In the genomic region with DNA sequence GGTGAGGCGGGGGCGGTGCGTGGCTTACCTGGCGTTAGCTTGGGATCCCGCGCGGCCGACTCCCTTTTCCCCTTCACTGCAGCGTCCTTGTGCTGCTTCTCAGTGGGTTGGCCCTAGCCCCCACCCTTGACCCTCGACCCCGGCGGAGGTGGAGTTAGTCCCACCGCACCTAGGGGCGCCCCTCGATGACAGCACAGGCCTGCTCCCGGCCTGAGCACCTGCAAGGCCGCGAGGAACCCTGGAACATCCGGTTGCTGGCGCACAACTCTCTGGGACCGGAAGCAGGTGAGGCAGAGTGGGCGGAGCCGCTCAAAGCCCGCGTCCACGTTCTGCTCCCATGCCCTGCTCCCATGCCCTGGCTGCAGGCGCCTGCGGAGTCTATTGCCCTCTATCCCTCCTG, we compare ENCODE assay signal across 20 cellular contexts.
DNase-seq lines count a peak whose midpoint lies in the region; ATAC-seq and TF ChIP-seq lines count a peak whose summit lies in the region.
"Had no signal": no experiment of that assay in that cellular context is flagged by ENCODE, and none has a peak within 500 bp of the region (broad histone marks: within the 10 kb centered on the region; RNA-seq: fewer than 3 reads in every experiment).

No MANE protein-coding gene starts in this region.

- H3K27ac Mint-ChIP-seq in activated T-helper 17 cell treated with anti-CD3 and anti-CD28 coated beads, Interleukin-2, amount 50 U/mL, for 72 hours = no peak overlapping the region
- H3K27ac Mint-ChIP-seq: CD4-positive, CD25-positive, alpha-beta regulatory T cell had no signal

- peak overlapping the region; percentile 57 for H3K4me3 Mint-ChIP-seq in activated T-helper 17 cell treated with anti-CD3 and anti-CD28 coated beads, Interleukin-2, amount 50 U/mL, for 72 hours
- H3K4me3 Mint-ChIP-seq: neural crest cell had no signal

- intact Hi-C loops in sciatic nerve (cut with DNase I) = no loop called here
- intact Hi-C loops in sigmoid colon (cut with DNase I) = no loop called here

- H3K4me3 ChIP-seq in MG63 (no peak overlapping the region), sigmoid colon (no peak overlapping the region)

- H3K4me1 Mint-ChIP-seq in activated T-helper 17 cell treated with anti-CD3 and anti-CD28 coated beads, Interleukin-2, amount 50 U/mL, for 72 hours = peaks cover 5% of the 10 kb centered on the region

- H3K27me3 ChIP-seq in MG63 (no peaks in the 10 kb centered on the region), sigmoid colon (no peaks in the 10 kb centered on the region)

- TF ChIP-seq EP300 in sigmoid colon (IDR thresholded peaks at IDR 0.05) = no peak

- peaks cover 4% of the 10 kb centered on the region for H3K9me3 Mint-ChIP-seq in activated T-helper 17 cell treated with anti-CD3 and anti-CD28 coated beads, Interleukin-2, amount 50 U/mL, for 72 hours

- 84 to 95% methylated on average over 28 of the region's 28 CpGs for WGBS in sigmoid colon, 2 donors

- TF ChIP-seq POLR2A in sigmoid colon (IDR thresholded peaks at IDR 0.05) = no peak

- peaks cover 0 to 14% (median 10%) of the 10 kb centered on the region in 4 donors for H3K4me1 ChIP-seq in sigmoid colon

- DNase-seq in activated CD4-positive, alpha-beta T cell treated with anti-CD3 and anti-CD28 coated beads for 48 hours = peak; percentile 24
- DNase-seq in activated CD4-positive, alpha-beta T cell treated with anti-CD3 and anti-CD28 coated beads, Interleukin-2, amount 50 U/mL, for 1 hour = no peak
- DNase-seq in sciatic nerve (ENCODE audit: low spot score) (no peak), germinal center (ENCODE audit: low spot score) (no peak), MG63 (no peak), sigmoid colon (no peak)
- DNase-seq: activated CD4-positive, CD25-positive, alpha-beta regulatory T cell; amniotic stem cell; central memory CD4-positive, alpha-beta T cell; kidney; NCI-H187; NCI-H446; stimulated activated CD4-positive, alpha-beta T cell treated with anti-CD3 and anti-CD28 coated beads, Interleukin-12 subunit alpha, Interleukin-12 subunit beta, amount 100 ng/mL, for 4 hours; SW 1271 had no signal

- no peak for TF ChIP-seq CTCF in sigmoid colon (IDR thresholded peaks at IDR 0.05)

- no peak overlapping the region for H3K27ac ChIP-seq in sigmoid colon
- H3K27ac ChIP-seq: RWPE1 had no signal

- no peaks in the 10 kb centered on the region for H3K27me3 Mint-ChIP-seq in activated T-helper 17 cell treated with anti-CD3 and anti-CD28 coated beads, Interleukin-2, amount 50 U/mL, for 72 hours

- ATAC-seq in HG03342 (IDR thresholded peaks at IDR 0.05; ENCODE audit: unreplicated experiment) (peak; percentile 48), sciatic nerve (peak; percentile 15)
- peak; percentile 52 for ATAC-seq in activated T-helper 17 cell treated with anti-CD3 and anti-CD28 coated beads, Interleukin-2, amount 50 U/mL, for 72 hours (replicated peaks)
- ATAC-seq: HepG2 had no signal

- no peaks in the 10 kb centered on the region for H3K36me3 Mint-ChIP-seq in activated T-helper 17 cell treated with anti-CD3 and anti-CD28 coated beads, Interleukin-2, amount 50 U/mL, for 72 hours (ENCODE audit: low read depth)
- H3K36me3 Mint-ChIP-seq: CD4-positive, CD25-positive, alpha-beta regulatory T cell had no signal

- H3K36me3 ChIP-seq in MG63 = no peaks in the 10 kb centered on the region
- no peaks in the 10 kb centered on the region for H3K36me3 ChIP-seq in sigmoid colon

- H3K9me3 ChIP-seq in MG63 = peaks cover 5% of the 10 kb centered on the region; the same call in 1 of the 2 replicates
- H3K9me3 ChIP-seq in sigmoid colon = no peaks in the 10 kb centered on the region
